In genomic region chr17:59763861-59764260, GRCh38 we compare ENCODE assay signal across 13 cellular contexts. TPM values are rescaled to one million over a fixed set of nuclear protein-coding genes. Genes with fewer than 3 reads are reported as not detected.
A peak's percentile ranks its signal among the peaks of the same experiment; 100 is the strongest.
DNase-seq lines count a peak whose midpoint lies in the region; ATAC-seq and TF ChIP-seq lines count a peak whose summit lies in the region.
"Had no signal": no experiment of that assay in that cellular context is flagged by ENCODE, and none has a peak within 500 bp of the region (broad histone marks: within the 10 kb centered on the region; RNA-seq: fewer than 3 reads in every experiment).

No MANE protein-coding gene starts in this region.

- peak overlapping the region; percentile 62 for H3K4me3 Mint-ChIP-seq in activated T-cell treated with anti-CD3 and anti-CD28 coated beads, Interleukin-2, amount 50 U/mL, for 24 hours
- H3K4me3 Mint-ChIP-seq in stimulated activated memory B cell treated with anti-CD40 and anti-IgM and Interleukin-4, amounts not matched to agents 10 μg/mL and 1 μg/mL and 100 μg/mL, for 72 hours = no peak overlapping the region
- H3K4me3 Mint-ChIP-seq: central memory CD8-positive, alpha-beta T cell had no signal

- peak in 1 of 2 experiments; percentile 88; a peak in 2 of 4 replicates for TF ChIP-seq EP300 in SK-N-SH (IDR thresholded peaks at IDR 0.05; ENCODE audit: borderline replicate concordance in 1 of 2, low read depth in 1 of 2, low read length in 1 of 2)

- peak overlapping the region; percentile 30 for H3K4me2 ChIP-seq in SK-N-SH

- CTCF ChIA-PET in SK-N-SH (lab: Yijun Ruan, JAX) = interaction anchor here (0.9 to 2.1 kb wide), 6 partner anchors 10 to 96 kb away, joined by 3 to 18 read pairs (median 5); no protein-coding TSS in a partner anchor

- ATAC-seq in stimulated activated memory B cell treated with anti-CD40 and anti-IgM and Interleukin-4, amounts not matched to agents 10 μg/mL and 1 μg/mL and 100 μg/mL, for 72 hours = no peak

- H3K27ac ChIP-seq in SK-N-SH (ENCODE audit: low read depth in 2 of 2, low read length in 1 of 2) (peak overlapping the region; percentile 85 to 100; a peak in 3 of 4 replicates), epithelial cell of prostate (peak overlapping the region; percentile 91)

- peak overlapping the region; percentile 87; the same call in 1 of the 2 replicates for H3K9ac ChIP-seq in SK-N-SH

- no peaks in the 10 kb centered on the region for H3K27me3 Mint-ChIP-seq in activated T-cell treated with anti-CD3 and anti-CD28 coated beads, Interleukin-2, amount 50 U/mL, for 24 hours
- no peaks in the 10 kb centered on the region for H3K27me3 Mint-ChIP-seq in stimulated activated memory B cell treated with anti-CD40 and anti-IgM and Interleukin-4, amounts not matched to agents 10 μg/mL and 1 μg/mL and 100 μg/mL, for 72 hours
- H3K27me3 Mint-ChIP-seq: central memory CD8-positive, alpha-beta T cell had no signal

- H3K27ac Mint-ChIP-seq in activated T-cell treated with anti-CD3 and anti-CD28 coated beads, Interleukin-2, amount 50 U/mL, for 24 hours = peak overlapping the region; percentile 98
- H3K27ac Mint-ChIP-seq in stimulated activated memory B cell treated with anti-CD40 and anti-IgM and Interleukin-4, amounts not matched to agents 10 μg/mL and 1 μg/mL and 100 μg/mL, for 72 hours = peak overlapping the region; percentile 30

- H3K27me3 ChIP-seq in SK-N-SH (ENCODE audit: insufficient read depth) = no peaks in the 10 kb centered on the region
- no peaks in the 10 kb centered on the region for H3K27me3 ChIP-seq in MG63

- H3K9me3 ChIP-seq in SK-N-SH = no peaks in the 10 kb centered on the region
- peaks cover 6% of the 10 kb centered on the region; the same call in 1 of the 2 replicates for H3K9me3 ChIP-seq in MG63

- H4K20me1 ChIP-seq in SK-N-SH (ENCODE audit: insufficient read depth) = no peaks in the 10 kb centered on the region

- H2AFZ ChIP-seq in SK-N-SH (ENCODE audit: low read depth) = no peak overlapping the region

- no peaks in the 10 kb centered on the region for H3K9me2 ChIP-seq in SK-N-SH

- H3K4me3 ChIP-seq in SK-N-SH (ENCODE audit: low read depth in 2 of 2, low read length in 1 of 2) (no peak overlapping the region), MG63 (no peak overlapping the region)

- peaks cover 4% of the 10 kb centered on the region for H3K9me3 Mint-ChIP-seq in activated T-cell treated with anti-CD3 and anti-CD28 coated beads, Interleukin-2, amount 50 U/mL, for 24 hours
- peaks cover 4% of the 10 kb centered on the region for H3K9me3 Mint-ChIP-seq in stimulated activated memory B cell treated with anti-CD40 and anti-IgM and Interleukin-4, amounts not matched to agents 10 μg/mL and 1 μg/mL and 100 μg/mL, for 72 hours
- H3K9me3 Mint-ChIP-seq: central memory CD8-positive, alpha-beta T cell had no signal

- H3K36me3 ChIP-seq in SK-N-SH (replicated peaks in 1 of 2; ENCODE audit: control insufficient read depth in 1 of 2, insufficient read depth in 2 of 2, low read length in 1 of 2) (peaks cover 5 to 46% of the 10 kb centered on the region in 2 experiments), MG63 (peaks cover 34% of the 10 kb centered on the region)

- peaks cover 69% of the 10 kb centered on the region for H3F3A ChIP-seq in SK-N-SH (replicated peaks; ENCODE audit: insufficient read depth)

- H3K4me1 ChIP-seq in SK-N-SH (ENCODE audit: control insufficient read depth in 1 of 2, insufficient read depth in 2 of 2, low read depth in 1 of 2, low read length in 1 of 2) = peaks cover 0 to 34% of the 10 kb centered on the region in 2 experiments; a peak in 3 of 4 replicates

- peaks cover 72% of the 10 kb centered on the region for H3K4me1 Mint-ChIP-seq in activated T-cell treated with anti-CD3 and anti-CD28 coated beads, Interleukin-2, amount 50 U/mL, for 24 hours (ENCODE audit: low read depth)
- H3K4me1 Mint-ChIP-seq in stimulated activated memory B cell treated with anti-CD40 and anti-IgM and Interleukin-4, amounts not matched to agents 10 μg/mL and 1 μg/mL and 100 μg/mL, for 72 hours = peaks cover 19% of the 10 kb centered on the region
- H3K4me1 Mint-ChIP-seq: central memory CD8-positive, alpha-beta T cell had no signal

- WGBS in SK-N-SH (ENCODE audit: low lambda C conversion rate) = 23% methylated on average over 1 of the region's 1 CpG

- POLR2A ChIA-PET in SK-N-SH (lab: Yijun Ruan, JAX) = no interaction called here

- no peak for TF ChIP-seq RAD21 in SK-N-SH (IDR thresholded peaks at IDR 0.05; ENCODE audit: low read length)

- peaks cover 77% of the 10 kb centered on the region for H3K36me3 Mint-ChIP-seq in activated T-cell treated with anti-CD3 and anti-CD28 coated beads, Interleukin-2, amount 50 U/mL, for 24 hours (ENCODE audit: low read depth)
- peaks cover 37% of the 10 kb centered on the region for H3K36me3 Mint-ChIP-seq in stimulated activated memory B cell treated with anti-CD40 and anti-IgM and Interleukin-4, amounts not matched to agents 10 μg/mL and 1 μg/mL and 100 μg/mL, for 72 hours

- TF ChIP-seq CTCF in SK-N-SH (IDR thresholded peaks at IDR 0.05) = no peak

- no peak for DNase-seq in activated T-cell treated with anti-CD3 and anti-CD28 coated beads, Interleukin-2, amount 50 U/mL, for 24 hours
- DNase-seq in activated T-cell treated with anti-CD3 and anti-CD28 coated beads for 4 hours (no peak), SK-N-SH (no peak), epithelial cell of prostate (ENCODE audit: low read depth, low spot score) (peak; percentile 74), MG63 (no peak), NCI-H1092 (lab: John Stamatoyannopoulos, UW) (no peak)
- DNase-seq in stimulated activated naive CD4-positive, alpha-beta T cell treated with Interleukin-2 at 50 U/mL for 16 hours (lab: John Stamatoyannopoulos, UW) = no peak
- DNase-seq: AML-193, head of caudate nucleus, NCI-H2081 treated with DMSO at 0.1 percent for 48 hours, SIG-M5 had no signal

- H3K79me2 ChIP-seq in SK-N-SH (ENCODE audit: insufficient read depth) = peaks cover 66% of the 10 kb centered on the region

TF ChIP-seq in SK-N-SH, 30 proteins besides CTCF, POLR2A, EP300 and RAD21:
- TF ChIP-seq RXRA (IDR thresholded peaks at IDR 0.05; ENCODE audit: borderline replicate concordance, low read depth) (peak; percentile 84; the same call in 1 of the 2 replicates), POLR2AphosphoS5 (IDR thresholded peaks at IDR 0.05; ENCODE audit: low read depth, low read length) (peak; percentile 79; the same call in 1 of the 2 replicates), IRF3 (IDR thresholded peaks at IDR 0.05; ENCODE audit: low read depth, low read length) (no peak), TEAD4 (IDR thresholded peaks at IDR 0.05; ENCODE audit: borderline replicate concordance, insufficient read depth) (peak; percentile 72; the same call in 1 of the 2 replicates), RCOR1 (IDR thresholded peaks at IDR 0.05; ENCODE audit: low read length) (no peak), YY1 (IDR thresholded peaks at IDR 0.05; ENCODE audit: low read depth) (peak; percentile 64; the same call in 1 of the 2 replicates), FOSL2 (IDR thresholded peaks at IDR 0.05; ENCODE audit: borderline replicate concordance, low read depth) (peak; percentile 69), TCF12 (IDR thresholded peaks at IDR 0.05) (peak; percentile 96), PBX3 (IDR thresholded peaks at IDR 0.05) (peak; percentile 70), NFIC (IDR thresholded peaks at IDR 0.05; ENCODE audit: borderline replicate concordance) (no peak), MAX (IDR thresholded peaks at IDR 0.05; ENCODE audit: low read depth) (0 out of 2 replicates have a peak, but pooled peaks have one; percentile 40), CHD2 (IDR thresholded peaks at IDR 0.05; ENCODE audit: low read length, partially characterized antibody) (no peak), JUND (IDR thresholded peaks at IDR 0.05) (peak; percentile 67; the same call in 1 of the 2 replicates), MEF2A (IDR thresholded peaks at IDR 0.05; ENCODE audit: borderline replicate concordance, low read depth) (peak; percentile 52; the same call in 1 of the 2 replicates), FOXM1 (IDR thresholded peaks at IDR 0.05; ENCODE audit: low read depth) (no peak), TAF1 (IDR thresholded peaks at IDR 0.05; ENCODE audit: borderline replicate concordance, low read depth, low read length) (0 out of 2 replicates have a peak, but pooled peaks have one; percentile 7)

RNA-seq across cellular contexts. Expression of gene VMP1, which starts 56.4 kb away (rescaled TPM):
- 169 and 338 TPM in 2 replicates for polyA plus RNA-seq in SK-N-SH (2012; rRNA removed)
- 92.0 and 104 TPM in 2 replicates for polyA plus RNA-seq in SK-N-SH (2012; cell fraction: cytosol; rRNA removed)
- 660 and 1,365 TPM in 2 replicates for polyA plus RNA-seq in SK-N-SH (2012; cell fraction: nucleus; rRNA removed)
- total RNA-seq in MG63 (2014; rRNA removed; shearing (Covaris generic); ENCODE audit: low replicate concordance) = 161 and 190 TPM in 2 replicates

RNA-seq across cellular contexts. Expression of gene PTRH2, which starts 56.6 kb away (rescaled TPM):
- 101 and 140 TPM in 2 replicates for polyA plus RNA-seq in SK-N-SH (2012; rRNA removed)
- polyA plus RNA-seq in SK-N-SH (2012; cell fraction: cytosol; rRNA removed) = 135 and 161 TPM in 2 replicates
- polyA plus RNA-seq in SK-N-SH (2012; cell fraction: nucleus; rRNA removed) = 53.0 and 94.5 TPM in 2 replicates
- 38.1 and 40.6 TPM in 2 replicates for total RNA-seq in MG63 (2014; rRNA removed; shearing (Covaris generic); ENCODE audit: low replicate concordance)
